Comparison of ENCODE assay signal across 23 cellular contexts in the genomic region with DNA sequence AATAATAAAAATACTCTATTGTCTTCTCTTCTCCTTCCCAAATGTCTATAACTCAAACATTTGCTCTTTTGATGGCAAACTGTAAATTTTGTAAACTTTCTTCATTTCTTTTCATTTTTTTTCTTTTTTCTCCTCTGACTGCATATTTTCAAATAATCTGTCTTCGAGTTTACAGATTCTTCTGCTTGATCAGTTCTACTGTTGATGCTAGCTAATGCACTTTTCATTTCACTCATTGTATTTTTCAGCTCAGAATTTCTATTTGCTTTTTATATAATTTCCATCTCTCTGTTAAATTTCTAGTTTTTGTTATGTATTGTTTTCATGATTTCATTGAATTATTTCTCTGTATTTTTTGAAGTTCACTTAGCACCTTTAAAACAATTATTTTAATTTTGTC.
A peak's percentile ranks its signal among the peaks of the same experiment; 100 is the strongest.
DNase-seq lines count a peak whose midpoint lies in the region; ATAC-seq, FAIRE-seq and TF ChIP-seq lines count a peak whose summit lies in the region.
"Had no signal": no experiment of that assay in that cellular context is flagged by ENCODE, and none has a peak within 500 bp of the region (broad histone marks: within the 10 kb centered on the region; RNA-seq: fewer than 3 reads in every experiment).

No MANE protein-coding gene starts in this region.

- BruUV-seq in HepG2 (replicated peaks; lab: Mats Ljungman, UMichigan) = no TSS peak

- TF ChIP-seq POLR2A in HepG2 (IDR thresholded peaks at IDR 0.05; ENCODE audit: insufficient read depth in 1 of 2, low read depth in 2 of 2, low read length in 2 of 2) (no peak), right lobe of liver (IDR thresholded peaks at IDR 0.05) (no peak)

- 0% methylated on average over 1 of the region's 1 CpG for WGBS in HepG2 (ENCODE audit: low lambda C conversion rate)
- 53% methylated on average over 1 of the region's 1 CpG for WGBS in right lobe of liver (ENCODE audit: insufficient coverage, low coverage, low lambda C conversion rate, missing lambda C conversion rate)

- no peak for TF ChIP-seq RAD21 in HepG2 (CRISPR knock-in tag; IDR thresholded peaks at IDR 0.05)

- ATAC-seq in HepG2 (no peak), right lobe of liver (no peak)

- H3K4me2 ChIP-seq in HepG2 (ENCODE audit: low read depth, low read length) = no peak overlapping the region
- H3K4me2 ChIP-seq: BLaER1 had no signal

- TF ChIP-seq EP300 in HepG2 (IDR thresholded peaks at IDR 0.05; ENCODE audit: low read depth in 2 of 2, low read length in 2 of 2) = no peak
- no peak for TF ChIP-seq EP300 in HepG2 (CRISPR knock-in tag; IDR thresholded peaks at IDR 0.05; ENCODE audit: borderline replicate concordance)

- in situ Hi-C loops in HepG2 (cut with HindIII; ENCODE audit: extremely low pct_ligation_motif_present, low pct_unique_long_range_greater_than_20kb) = no loop called here

- H3K27ac ChIP-seq in HepG2 (ENCODE audit: extremely low read length, insufficient read depth, low read length) (no peak overlapping the region), right lobe of liver (no peak overlapping the region), HEK293 (ENCODE audit: extremely low read depth, low read depth, low read length) (no peak overlapping the region)
- H3K27ac ChIP-seq: BLaER1 had no signal

- TF ChIP-seq CTCF in HepG2 (CRISPR knock-in tag; IDR thresholded peaks at IDR 0.05) (no peak), right lobe of liver (IDR thresholded peaks at IDR 0.05) (no peak), HEK293 (tag by site-specific recombination; IDR thresholded peaks at IDR 0.05) (no peak)

- H3K79me2 ChIP-seq in HepG2 (ENCODE audit: insufficient read depth, low read length) = no peaks in the 10 kb centered on the region

- H3K4me1 ChIP-seq in HepG2 (ENCODE audit: insufficient read depth, low read length) = no peaks in the 10 kb centered on the region
- H3K4me1 ChIP-seq in right lobe of liver = no peaks in the 10 kb centered on the region
- H3K4me1 ChIP-seq in HEK293 (ENCODE audit: control insufficient read depth, insufficient read depth, low read length) = no peaks in the 10 kb centered on the region
- H3K4me1 ChIP-seq: BE2C, BLaER1 had no signal

- no peak overlapping the region for H3K9ac ChIP-seq in HepG2 (ENCODE audit: insufficient read depth, low read depth, low read length)
- H3K9ac ChIP-seq: BLaER1 had no signal

- DNase-seq in HepG2 (ENCODE audit: low spot score) (no peak), right lobe of liver (no peak), amniotic epithelial cell (ENCODE audit: low read depth) (peak; percentile 5), NCI-H2227 treated with DMSO at 0.1 percent for 48 hours (lab: John Stamatoyannopoulos, UW) (no peak), nucleus accumbens (lab: John Stamatoyannopoulos, UW) (no peak)
- no peak for DNase-seq in activated CD4-positive, alpha-beta T cell treated with anti-CD3 and anti-CD28 coated beads for 48 hours
- DNase-seq: 8988T; BE2C; C1 segment of cervical spinal cord; Calu3; CD4-positive, alpha-beta memory T cell; CD4-positive, CD25-positive, alpha-beta regulatory T cell; CD8-positive, alpha-beta memory T cell; COR-L47; DMS79 treated with DMSO at 0.1 percent for 48 hours; GF-D8 had no signal

- H3K36me3 ChIP-seq in HepG2 (replicated peaks in 1 of 2; ENCODE audit: control insufficient read depth in 1 of 2, insufficient read depth in 2 of 2, low read length in 2 of 2) (no peaks in the 10 kb centered on the region), right lobe of liver (no peaks in the 10 kb centered on the region), HEK293 (ENCODE audit: control insufficient read depth in 2 of 2, insufficient read depth in 1 of 2, low read length in 2 of 2) (no peaks in the 10 kb centered on the region)
- H3K36me3 ChIP-seq: BE2C, BLaER1 had no signal

- CTCF ChIA-PET in HepG2 (lab: Yijun Ruan, JAX; ENCODE audit: low intra/inter-chr PET ratio, low total read pairs) = no interaction called here
- CTCF ChIA-PET in HEK293 (lab: Yijun Ruan, JAX) = no interaction called here

- H3K4me3 ChIP-seq in HepG2 (replicated peaks in 1 of 3; ENCODE audit: insufficient read depth in 1 of 3, low read depth in 2 of 3, low read length in 3 of 3) (no peak overlapping the region), right lobe of liver (no peak overlapping the region), HEK293 (ENCODE audit: low read depth, low read length) (no peak overlapping the region)
- H3K4me3 ChIP-seq: BLaER1 had no signal

- FAIRE-seq in HepG2 (lab: Jason Lieb, UNC) = no peak
- FAIRE-seq: A204.1, D721Med, G401.6, GM12891, GM19239 had no signal

- peaks cover 18% of the 10 kb centered on the region; the same call in 1 of the 2 replicates for H3K9me3 ChIP-seq in HepG2 (ENCODE audit: low read length)
- peaks cover 0 to 4% (median 0%) of the 10 kb centered on the region in 4 donors for H3K9me3 ChIP-seq in right lobe of liver
- H3K9me3 ChIP-seq in HEK293 (ENCODE audit: control insufficient read depth, insufficient read depth, low read depth, low read length) = no peaks in the 10 kb centered on the region
- H3K9me3 ChIP-seq: BE2C had no signal

- intact Hi-C loops in HepG2 (cut with micrococcal nuclease; ENCODE audit: unreplicated experiment) (no loop called here), right lobe of liver (cut with DNase I) (no loop called here)

- POLR2A ChIA-PET in HepG2 (lab: Yijun Ruan, JAX) = no interaction called here
- POLR2A ChIA-PET in HEK293 (lab: Yijun Ruan, JAX) = no interaction called here

- H4K20me1 ChIP-seq in HepG2 (ENCODE audit: insufficient read depth, low read length) = no peaks in the 10 kb centered on the region
- H4K20me1 ChIP-seq: BLaER1 had no signal

- H3K27me3 ChIP-seq in HepG2 (ENCODE audit: control insufficient read depth in 1 of 2, insufficient read depth in 2 of 2, low read length in 2 of 2) (no peaks in the 10 kb centered on the region), right lobe of liver (no peaks in the 10 kb centered on the region)
- H3K27me3 ChIP-seq: BE2C, BLaER1 had no signal

- no peak overlapping the region for H2AFZ ChIP-seq in HepG2 (ENCODE audit: low read length)

TF ChIP-seq in HepG2, 621 proteins besides CTCF, POLR2A, EP300 and RAD21:
- TF ChIP-seq ZNF160 (CRISPR knock-in tag; IDR thresholded peaks at IDR 0.05) (peak; percentile 78), GLI4 (CRISPR knock-in tag; IDR thresholded peaks at IDR 0.05; ENCODE audit: borderline replicate concordance) (no peak)
TF ChIP-seq in HepG2: peak in this region for 1.

TF ChIP-seq in HEK293, 187 proteins besides CTCF, POLR2A, EP300 and RAD21:
- TF ChIP-seq SETDB1 (IDR thresholded peaks at IDR 0.05; ENCODE audit: insufficient read length, low read length) (peak; percentile 72), MEIS1 (CRISPR knock-in tag; IDR thresholded peaks at IDR 0.05; ENCODE audit: borderline replicate concordance) (no peak)
